Comparison of ENCODE assay signal across 9 cellular contexts in the genomic region with DNA sequence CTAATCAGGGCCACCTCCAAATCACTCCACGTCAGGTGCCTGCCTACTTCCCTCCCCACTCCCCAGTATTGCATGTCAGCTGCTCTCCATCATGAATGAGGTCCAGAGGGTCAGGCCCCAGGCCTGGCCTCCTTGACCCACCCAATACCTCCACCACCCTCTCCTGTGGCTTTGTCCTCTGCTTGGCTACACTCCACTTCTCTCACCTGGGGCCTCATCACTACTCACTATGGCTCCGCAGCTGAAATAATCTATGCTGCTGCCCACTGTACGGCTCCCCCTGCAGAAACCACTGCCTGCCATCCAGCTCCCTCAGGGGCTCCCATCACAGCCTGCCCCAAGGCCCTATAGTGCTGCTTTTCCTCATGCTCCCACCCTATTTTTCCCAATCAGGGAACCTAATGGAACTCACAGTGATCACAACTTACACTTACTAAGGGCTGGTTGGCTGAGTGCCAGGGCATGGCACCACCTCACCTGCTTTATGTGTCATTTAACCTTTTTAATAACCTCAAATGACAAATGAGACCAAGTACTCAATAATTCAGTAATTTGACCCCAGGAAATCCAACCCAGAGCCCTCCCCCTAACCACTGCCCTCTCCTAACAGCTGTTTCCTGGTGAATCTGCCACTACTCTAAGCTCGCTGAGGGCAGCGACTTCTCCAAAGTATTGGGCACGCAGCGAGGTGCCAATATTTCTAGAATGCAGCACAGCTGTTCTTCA. TPM values are rescaled to one million over a fixed set of nuclear protein-coding genes. Genes with fewer than 3 reads are reported as not detected.
DNase-seq lines count a peak whose midpoint lies in the region; ATAC-seq and TF ChIP-seq lines count a peak whose summit lies in the region.
"Had no signal": no experiment of that assay in that cellular context is flagged by ENCODE, and none has a peak within 500 bp of the region (broad histone marks: within the 10 kb centered on the region; RNA-seq: fewer than 3 reads in every experiment).

No MANE protein-coding gene starts in this region.

- H3K9me3 ChIP-seq in CD4-positive, alpha-beta memory T cell (ENCODE audit: control insufficient read depth in 1 of 2, low read length in 2 of 2), result no peaks in the 10 kb centered on the region
- H3K9me3 ChIP-seq in neural cell (ENCODE audit: low read length) (no peaks in the 10 kb centered on the region), suprapubic skin (no peaks in the 10 kb centered on the region)

- H4K20me1 ChIP-seq in GM23338 (replicated peaks; ENCODE audit: insufficient read depth) (peaks cover 12% of the 10 kb centered on the region), neural cell (ENCODE audit: insufficient read depth) (no peaks in the 10 kb centered on the region)

- H3F3A ChIP-seq in GM23338 (replicated peaks; ENCODE audit: low read depth), result no peaks in the 10 kb centered on the region
- H3F3A ChIP-seq in neural cell (ENCODE audit: insufficient read depth, low read length, poor library complexity, severe bottlenecking), result peaks cover 4% of the 10 kb centered on the region

- no peak for TF ChIP-seq RAD21 in neural cell (conservative IDR thresholded peaks at IDR 0.05)

- H3K27me3 Mint-ChIP-seq in CD4-positive, alpha-beta memory T cell, result no peaks in the 10 kb centered on the region
- peaks cover 10% of the 10 kb centered on the region for H3K27me3 Mint-ChIP-seq in GM23338 (ENCODE audit: insufficient read depth, low read depth, poor library complexity)
- H3K27me3 Mint-ChIP-seq in activated CD4-positive, alpha-beta memory T cell treated with anti-CD3 and anti-CD28 coated beads, Interleukin-2, amount 10 ng/mL, durations not matched to agents 7 days and 5 days, result no peaks in the 10 kb centered on the region

- H3K27ac Mint-ChIP-seq in CD4-positive, alpha-beta memory T cell, result peak overlapping the region; percentile 28 to 94 (median 85)
- no peak overlapping the region for H3K27ac Mint-ChIP-seq in GM23338
- H3K27ac Mint-ChIP-seq in activated CD4-positive, alpha-beta memory T cell treated with anti-CD3 and anti-CD28 coated beads, Interleukin-2, amount 10 ng/mL, durations not matched to agents 7 days and 5 days, result peak overlapping the region; percentile 16

- peaks cover 45% of the 10 kb centered on the region for H3K4me1 ChIP-seq in CD4-positive, alpha-beta memory T cell (ENCODE audit: insufficient read depth, low read length)
- no peaks in the 10 kb centered on the region for H3K4me1 ChIP-seq in GM23338 (ENCODE audit: insufficient read depth)
- peaks cover 43% of the 10 kb centered on the region for H3K4me1 ChIP-seq in suprapubic skin

- no peak overlapping the region for H3K9ac ChIP-seq in neural cell (ENCODE audit: low read length)

- no peaks in the 10 kb centered on the region for H3K9me3 Mint-ChIP-seq in CD4-positive, alpha-beta memory T cell
- H3K9me3 Mint-ChIP-seq in GM23338, result no peaks in the 10 kb centered on the region; the same call in 2 of the 3 replicates
- no peaks in the 10 kb centered on the region for H3K9me3 Mint-ChIP-seq in activated CD4-positive, alpha-beta memory T cell treated with anti-CD3 and anti-CD28 coated beads, Interleukin-2, amount 10 ng/mL, durations not matched to agents 7 days and 5 days

- peaks cover 9% of the 10 kb centered on the region for H3K79me2 ChIP-seq in GM23338 (replicated peaks; ENCODE audit: insufficient read depth)
- peaks cover 21% of the 10 kb centered on the region for H3K79me2 ChIP-seq in neural cell (replicated peaks; ENCODE audit: insufficient read depth, low read length)

- WGBS in suprapubic skin, result 91% methylated on average over 6 of the region's 7 CpGs

- H3K36me3 ChIP-seq in CD4-positive, alpha-beta memory T cell (ENCODE audit: insufficient read depth, low read length), result peaks cover 8% of the 10 kb centered on the region
- H3K36me3 ChIP-seq in GM23338 (ENCODE audit: insufficient read depth) (no peaks in the 10 kb centered on the region), neural cell (ENCODE audit: insufficient read depth, low read length) (no peaks in the 10 kb centered on the region), suprapubic skin (peaks cover 15% of the 10 kb centered on the region)

- H3K36me3 Mint-ChIP-seq in CD4-positive, alpha-beta memory T cell, result peaks cover 0 to 18% of the 10 kb centered on the region in 2 donors
- H3K36me3 Mint-ChIP-seq in GM23338 (ENCODE audit: low read depth), result no peaks in the 10 kb centered on the region; the same call in 1 of the 3 replicates
- H3K36me3 Mint-ChIP-seq in activated CD4-positive, alpha-beta memory T cell treated with anti-CD3 and anti-CD28 coated beads, Interleukin-2, amount 10 ng/mL, durations not matched to agents 7 days and 5 days (ENCODE audit: low read depth), result peaks cover 10% of the 10 kb centered on the region

- H3K4me1 Mint-ChIP-seq in CD4-positive, alpha-beta memory T cell, result peaks cover 42 to 77% (median 62%) of the 10 kb centered on the region in 4 donors
- peaks cover 33% of the 10 kb centered on the region for H3K4me1 Mint-ChIP-seq in GM23338
- peaks cover 58% of the 10 kb centered on the region for H3K4me1 Mint-ChIP-seq in activated CD4-positive, alpha-beta memory T cell treated with anti-CD3 and anti-CD28 coated beads, Interleukin-2, amount 10 ng/mL, durations not matched to agents 7 days and 5 days

- CTCF ChIA-PET in CD4-positive, alpha-beta memory T cell (lab: Charles Lee; ENCODE audit: partially characterized antibody), result interaction anchor here (1.2 to 14.8 kb wide), 4 partner anchors 21 to 185 kb away, joined by 4 to 170 read pairs (median 18); no protein-coding TSS in a partner anchor
- CTCF ChIA-PET in activated CD4-positive, alpha-beta memory T cell treated with anti-CD3 and anti-CD28 coated beads, Interleukin-2, amount 10 ng/mL, durations not matched to agents 7 days and 5 days (lab: Charles Lee), result interaction anchor here (0.7 to 3.0 kb wide), 4 partner anchors 26 to 273 kb away, joined by 3 to 35 read pairs (median 4); no protein-coding TSS in a partner anchor

- TF ChIP-seq CTCF in GM23338 (conservative IDR thresholded peaks at IDR 0.05; ENCODE audit: low read depth in 2 of 2), result no peak
- no peak for TF ChIP-seq CTCF in neural cell (IDR thresholded peaks at IDR 0.05; ENCODE audit: poor library complexity, severe bottlenecking)
- no peak for TF ChIP-seq CTCF in suprapubic skin (IDR thresholded peaks at IDR 0.05)

- H3K4me3 ChIP-seq in CD4-positive, alpha-beta memory T cell (ENCODE audit: low read length in 2 of 2), result no peak overlapping the region
- H3K4me3 ChIP-seq in GM23338 (no peak overlapping the region), neural cell (ENCODE audit: low read length) (peak overlapping the region; percentile 99), suprapubic skin (no peak overlapping the region)

- intact Hi-C loops in CD4-positive, alpha-beta memory T cell (cut with micrococcal nuclease), result loop anchor here (5.0 kb wide), 2 partner anchors 53 to 277 kb away; partner anchors contain the start of genes SCN11A, SLC25A38 and WDR48

- H3K9me2 ChIP-seq in GM23338 (ENCODE audit: insufficient read depth) (no peaks in the 10 kb centered on the region), neural cell (ENCODE audit: insufficient read depth, low read length) (no peaks in the 10 kb centered on the region)

- peak overlapping the region in 7 of 8 donors; percentile 26 to 93 (median 86) for H3K4me3 Mint-ChIP-seq in CD4-positive, alpha-beta memory T cell
- peak overlapping the region; percentile 94; the same call in 1 of the 3 replicates for H3K4me3 Mint-ChIP-seq in GM23338
- peak overlapping the region; percentile 84 for H3K4me3 Mint-ChIP-seq in activated CD4-positive, alpha-beta memory T cell treated with anti-CD3 and anti-CD28 coated beads, Interleukin-2, amount 10 ng/mL, durations not matched to agents 7 days and 5 days

- no peak for TF ChIP-seq POLR2A in suprapubic skin (IDR thresholded peaks at IDR 0.05)

- peak in 1 of 5 donors; percentile 18 for DNase-seq in CD4-positive, alpha-beta memory T cell
- DNase-seq in GM23338 (ENCODE audit: low spot score) (no peak), suprapubic skin (ENCODE audit: low spot score in 2 of 2) (no peak), cerebellar nuclear complex (lab: John Stamatoyannopoulos, UW) (no peak)
- no peak for DNase-seq in activated CD4-positive, alpha-beta memory T cell treated with anti-CD3 and anti-CD28 coated beads, Interleukin-2, amount 10 ng/mL, durations not matched to agents 7 days and 5 days
- DNase-seq: activated CD4-positive, CD25-positive, alpha-beta regulatory T cell treated with anti-CD3 and anti-CD28 coated beads, Interleukin-2, amount 50 U/mL, for 72 hours had no signal

- H2AFZ ChIP-seq in GM23338 (no peak overlapping the region), neural cell (ENCODE audit: low read depth, low read length) (no peak overlapping the region)

- POLR2A ChIA-PET in CD4-positive, alpha-beta memory T cell (lab: Charles Lee; ENCODE audit: partially characterized antibody), result interaction anchor here (1.2 to 2.8 kb wide), 2 partner anchors 70 to 302 kb away, joined by 3 to 8 read pairs; partner anchors contain the start of gene RPSA
- POLR2A ChIA-PET in activated CD4-positive, alpha-beta memory T cell treated with anti-CD3 and anti-CD28 coated beads, Interleukin-2, amount 10 ng/mL, durations not matched to agents 7 days and 5 days (lab: Charles Lee), result interaction anchor here (0.8 to 1.6 kb wide), 3 partner anchors 183 to 302 kb away, joined by 3 to 9 read pairs (median 3); partner anchors contain the start of gene RPSA

- H3K4me2 ChIP-seq in GM23338, result no peak overlapping the region
- H3K4me2 ChIP-seq in neural cell (ENCODE audit: low read length), result peak overlapping the region; percentile 82

- H3K27ac ChIP-seq in CD4-positive, alpha-beta memory T cell (ENCODE audit: low read depth, low read length), result no peak overlapping the region
- no peak overlapping the region for H3K27ac ChIP-seq in GM23338 (ENCODE audit: low read depth)
- H3K27ac ChIP-seq in neural cell (ENCODE audit: low read length), result no peak overlapping the region
- H3K27ac ChIP-seq in suprapubic skin, result no peak overlapping the region

- TF ChIP-seq EP300 in neural cell (conservative IDR thresholded peaks at IDR 0.05; ENCODE audit: poor library complexity, severe bottlenecking) (no peak), suprapubic skin (IDR thresholded peaks at IDR 0.05) (no peak)

- H3K27me3 ChIP-seq in CD4-positive, alpha-beta memory T cell (ENCODE audit: insufficient read depth, low read length), result no peaks in the 10 kb centered on the region
- H3K27me3 ChIP-seq in GM23338 (ENCODE audit: insufficient read depth) (no peaks in the 10 kb centered on the region), neural cell (ENCODE audit: insufficient read depth, low read depth, low read length) (no peaks in the 10 kb centered on the region), suprapubic skin (no peaks in the 10 kb centered on the region)

- ATAC-seq in GM23338, result no peak
- ATAC-seq in GM18907 (IDR thresholded peaks at IDR 0.05; ENCODE audit: unreplicated experiment), result no peak
- ATAC-seq in GM21515 (IDR thresholded peaks at IDR 0.05; ENCODE audit: unreplicated experiment), result no peak

RNA-seq across cellular contexts. Expression of gene GORASP1, which starts 2.3 kb away (rescaled TPM):
- total RNA-seq in CD4-positive, alpha-beta memory T cell, result 10 to 100 TPM; 57.1 to 58.4 TPM
- 10 to 100 TPM; 21.5 to 22.1 TPM for polyA plus RNA-seq in CD4-positive, alpha-beta memory T cell
- 32.7 and 38.3 TPM in 2 replicates for total RNA-seq in GM23338 (2014; rRNA removed; shearing (Covaris generic))
- polyA plus RNA-seq in GM23338 (2016; fragmentation: Nextera tagmentation; extraction: Ambion mirVana) (8.5 and 10.3 TPM in 2 replicates), neural cell (55.6 and 89.1 TPM in 2 replicates)
- total RNA-seq in activated CD4-positive, alpha-beta memory T cell treated with anti-CD3 and anti-CD28 coated beads, Interleukin-2, amount 10 ng/mL, durations not matched to agents 7 days and 5 days, result 10 to 100 TPM; 52.0 to 53.1 TPM
- polyA minus RNA-seq in neural cell, result 40.9 and 42.1 TPM in 2 replicates
- 100 to 1,000 TPM in 1 of 4 donors, 10 to 100 TPM in 3; 51.3 to 101 (median 73.8) TPM for total RNA-seq in suprapubic skin

RNA-seq across cellular contexts. Expression of gene TTC21A, which starts 2.4 kb away (rescaled TPM):
- total RNA-seq in CD4-positive, alpha-beta memory T cell, result 1 to 10 TPM; 3.0 to 3.9 TPM
- polyA plus RNA-seq in CD4-positive, alpha-beta memory T cell, result 1 to 10 TPM in 1 of 2 donors, not detected in 1; 1.1 TPM
- total RNA-seq in GM23338 (2014; rRNA removed; shearing (Covaris generic)), result 2.0 and 2.1 TPM in 2 replicates
- polyA plus RNA-seq in GM23338 (2016; fragmentation: Nextera tagmentation; extraction: Ambion mirVana) (1.8 and 2.5 TPM in 2 replicates), neural cell (6.2 and 9.4 TPM in 2 replicates)
- total RNA-seq in activated CD4-positive, alpha-beta memory T cell treated with anti-CD3 and anti-CD28 coated beads, Interleukin-2, amount 10 ng/mL, durations not matched to agents 7 days and 5 days, result 10 to 100 TPM; 11.2 to 12.1 TPM
- 9.5 and 9.8 TPM in 2 replicates for polyA minus RNA-seq in neural cell
- total RNA-seq in suprapubic skin, result 10 to 100 TPM in 1 of 4 donors, 1 to 10 TPM in 3; 1.2 to 11.0 (median 4.7) TPM

RNA-seq across cellular contexts. Expression of gene CSRNP1, which starts 48.3 kb away (rescaled TPM):
- total RNA-seq in CD4-positive, alpha-beta memory T cell, result 10 to 100 TPM; 14.9 to 15.3 TPM
- polyA plus RNA-seq in CD4-positive, alpha-beta memory T cell, result 10 to 100 TPM; 22.5 to 89.7 TPM
- 8.3 and 10.0 TPM in 2 replicates for total RNA-seq in GM23338 (2014; rRNA removed; shearing (Covaris generic))
- polyA plus RNA-seq in GM23338 (2016; fragmentation: Nextera tagmentation; extraction: Ambion mirVana) (4.7 and 4.9 TPM in 2 replicates), neural cell (0.09 and 0.22 TPM in 2 replicates)
- total RNA-seq in activated CD4-positive, alpha-beta memory T cell treated with anti-CD3 and anti-CD28 coated beads, Interleukin-2, amount 10 ng/mL, durations not matched to agents 7 days and 5 days, result 10 to 100 TPM; 32.5 to 33.2 TPM
- polyA minus RNA-seq in neural cell, result 0.69 and 0.73 TPM in 2 replicates
- 100 to 1,000 TPM in 2 of 4 donors, 10 to 100 TPM in 2; 69.1 to 234 (median 156) TPM for total RNA-seq in suprapubic skin

RNA-seq across cellular contexts. Expression of gene WDR48, which starts 53.3 kb away (rescaled TPM):
- 10 to 100 TPM; 59.4 to 69.8 TPM for total RNA-seq in CD4-positive, alpha-beta memory T cell
- polyA plus RNA-seq in CD4-positive, alpha-beta memory T cell, result 10 to 100 TPM; 32.6 to 48.1 TPM
- total RNA-seq in GM23338 (2014; rRNA removed; shearing (Covaris generic)), result 40.3 and 54.3 TPM in 2 replicates
- 20.8 and 27.2 TPM in 2 replicates for polyA plus RNA-seq in GM23338 (2016; fragmentation: Nextera tagmentation; extraction: Ambion mirVana)
- 10 to 100 TPM; 38.7 to 40.4 TPM for total RNA-seq in activated CD4-positive, alpha-beta memory T cell treated with anti-CD3 and anti-CD28 coated beads, Interleukin-2, amount 10 ng/mL, durations not matched to agents 7 days and 5 days
- polyA plus RNA-seq in neural cell, result 87.1 and 111 TPM in 2 replicates
- 140 and 165 TPM in 2 replicates for polyA minus RNA-seq in neural cell
- 10 to 100 TPM; 18.3 to 49.3 (median 25.2) TPM for total RNA-seq in suprapubic skin

RNA-seq across cellular contexts. Expression of gene SCN11A, which starts 53.4 kb away (rescaled TPM):
- under 1 TPM; 0.08 to 0.15 TPM for total RNA-seq in CD4-positive, alpha-beta memory T cell
- polyA plus RNA-seq in CD4-positive, alpha-beta memory T cell, result not detected
- total RNA-seq in GM23338 (2014; rRNA removed; shearing (Covaris generic)), result 0.08 and 0.14 TPM in 2 replicates
- polyA plus RNA-seq in GM23338 (2016; fragmentation: Nextera tagmentation; extraction: Ambion mirVana) (0.05 TPM in 2 replicates), neural cell (2.2 and 2.8 TPM in 2 replicates)
- total RNA-seq in activated CD4-positive, alpha-beta memory T cell treated with anti-CD3 and anti-CD28 coated beads, Interleukin-2, amount 10 ng/mL, durations not matched to agents 7 days and 5 days, result not detected
- polyA minus RNA-seq in neural cell, result 1.9 and 2.1 TPM in 2 replicates
- under 1 TPM; 0.10 to 0.64 (median 0.21) TPM for total RNA-seq in suprapubic skin
